Comparison of ENCODE assay signal across 32 cellular contexts in genomic region chr14:52485350-52485960, GRCh38.
"Had no signal": no experiment of that assay in that cellular context is flagged by ENCODE, and none has a peak within 500 bp of the region (broad histone marks: within the 10 kb centered on the region; RNA-seq: fewer than 3 reads in every experiment).

No MANE protein-coding gene starts in this region.

- H3K9ac ChIP-seq: parathyroid adenoma had no signal

- H3K4me3 ChIP-seq: adrenal gland, ascending aorta, gastrocnemius medialis, hepatocyte, psoas muscle, sigmoid colon, upper lobe of left lung, vagina had no signal

- H3K9me3 ChIP-seq: ascending aorta, gastrocnemius medialis, psoas muscle, sigmoid colon, upper lobe of left lung, vagina had no signal

- H3K9me3 Mint-ChIP-seq: activated CD4-positive, alpha-beta memory T cell treated with anti-CD3 and anti-CD28 coated beads for 36 hours; activated naive CD4-positive, alpha-beta T cell treated with anti-CD3 and anti-CD28 coated beads for 36 hours; activated naive CD8-positive, alpha-beta T cell treated with anti-CD3 and anti-CD28 coated beads for 36 hours; activated T-helper 1 cell treated with anti-CD3 and anti-CD28 coated beads, Interleukin-12 subunit alpha, Interleukin-12 subunit beta, Interleukin-2, Interleukin-4 antibody, amounts not matched to agents 30 ng/mL and 10 ng/mL and 1 ng/mL, durations not matched to agents 14 hours and 24 hours and 36 hours; stimulated activated effector memory CD8-positive, alpha-beta T cell treated with anti-CD3 and anti-CD28 coated beads, Interleukin-12 subunit alpha, Interleukin-12 subunit beta, amount 100 ng/mL, for 72 hours; stimulated activated naive CD8-positive, alpha-beta T cell treated with anti-CD3 and anti-CD28 coated beads, Interleukin-15, Interleukin-2, amounts not matched to agents 100 ng/mL and 50 ng/mL, for 24 hours had no signal

- H3K27ac Mint-ChIP-seq: activated CD4-positive, alpha-beta memory T cell treated with anti-CD3 and anti-CD28 coated beads for 36 hours; activated CD4-positive, alpha-beta T cell treated with anti-CD3 and anti-CD28 coated beads, Interleukin-2, amount 10 ng/mL, durations not matched to agents 24 days and 14 days; activated naive CD4-positive, alpha-beta T cell treated with anti-CD3 and anti-CD28 coated beads for 36 hours; activated naive CD8-positive, alpha-beta T cell treated with anti-CD3 and anti-CD28 coated beads for 36 hours; activated T-helper 1 cell treated with anti-CD3 and anti-CD28 coated beads, Interleukin-12 subunit alpha, Interleukin-12 subunit beta, Interleukin-2, Interleukin-4 antibody, amounts not matched to agents 30 ng/mL and 10 ng/mL and 1 ng/mL, durations not matched to agents 14 hours and 24 hours and 36 hours; mesothelial cell of epicardium; stimulated activated effector memory CD8-positive, alpha-beta T cell treated with anti-CD3 and anti-CD28 coated beads, Interleukin-12 subunit alpha, Interleukin-12 subunit beta, amount 100 ng/mL, for 72 hours; stimulated activated naive CD8-positive, alpha-beta T cell treated with anti-CD3 and anti-CD28 coated beads, Interleukin-15, Interleukin-2, amounts not matched to agents 100 ng/mL and 50 ng/mL, for 24 hours had no signal

- H3K27me3 ChIP-seq: adrenal gland, ascending aorta, brain microvascular endothelial cell, gastrocnemius medialis, hepatocyte, sigmoid colon, upper lobe of left lung, vagina had no signal

- H3K4me2 ChIP-seq: hepatocyte had no signal

- DNase-seq: activated CD4-positive, alpha-beta memory T cell treated with anti-CD3 and anti-CD28 coated beads for 36 hours; activated CD4-positive, alpha-beta T cell treated with anti-CD3 and anti-CD28 coated beads, Interleukin-2, amount 10 ng/mL, durations not matched to agents 24 days and 14 days; activated CD4-positive, CD25-positive, alpha-beta regulatory T cell treated with anti-CD3 and anti-CD28 coated beads, Interleukin-2, amount 50 U/mL, for 72 hours; activated CD8-positive, alpha-beta memory T cell treated with anti-CD3 and anti-CD28 coated beads, Interleukin-2, amount 50 U/mL, for 4 hours; activated effector memory CD4-positive, alpha-beta T cell treated with anti-CD3 and anti-CD28 coated beads, Interleukin-2, amount 50 U/mL, for 16 hours; activated naive CD4-positive, alpha-beta T cell treated with anti-CD3 and anti-CD28 coated beads for 36 hours; activated naive CD8-positive, alpha-beta T cell treated with anti-CD3 and anti-CD28 coated beads for 36 hours; activated T-cell treated with anti-CD3 and anti-CD28 coated beads, Interleukin-2, amount 50 U/mL, for 1 hour; adrenal gland; brain microvascular endothelial cell; central memory CD4-positive, alpha-beta T cell; dermis blood vessel endothelial cell; effector CD4-positive, alpha-beta T cell; erythroblast; gastrocnemius medialis; naive thymus-derived CD4-positive, alpha-beta T cell; nucleus accumbens; psoas muscle; sigmoid colon; small intestine; stimulated activated CD4-positive, alpha-beta T cell treated with anti-CD3 and anti-CD28 coated beads, Interleukin-4, amount 100 ng/mL, for 24 hours; T1000; upper lobe of left lung had no signal

- H3K27me3 Mint-ChIP-seq: activated CD4-positive, alpha-beta memory T cell treated with anti-CD3 and anti-CD28 coated beads for 36 hours; activated CD4-positive, alpha-beta T cell treated with anti-CD3 and anti-CD28 coated beads, Interleukin-2, amount 10 ng/mL, durations not matched to agents 24 days and 14 days; activated naive CD8-positive, alpha-beta T cell treated with anti-CD3 and anti-CD28 coated beads for 36 hours; naive thymus-derived CD4-positive, alpha-beta T cell; stimulated activated naive CD8-positive, alpha-beta T cell treated with anti-CD3 and anti-CD28 coated beads, Interleukin-15, Interleukin-2, amounts not matched to agents 100 ng/mL and 50 ng/mL, for 24 hours had no signal

- H3K4me1 ChIP-seq: adrenal gland, ascending aorta, gastrocnemius medialis, parathyroid adenoma, psoas muscle, sigmoid colon, upper lobe of left lung, vagina had no signal

- H2AFZ ChIP-seq: hepatocyte, parathyroid adenoma had no signal

- H3K36me3 Mint-ChIP-seq: stimulated activated effector memory CD8-positive, alpha-beta T cell treated with anti-CD3 and anti-CD28 coated beads, Interleukin-12 subunit alpha, Interleukin-12 subunit beta, amount 100 ng/mL, for 72 hours had no signal

- H3K4me1 Mint-ChIP-seq: activated naive CD8-positive, alpha-beta T cell treated with anti-CD3 and anti-CD28 coated beads for 36 hours; mesothelial cell of epicardium; neural crest cell; stimulated activated effector memory CD8-positive, alpha-beta T cell treated with anti-CD3 and anti-CD28 coated beads, Interleukin-12 subunit alpha, Interleukin-12 subunit beta, amount 100 ng/mL, for 72 hours had no signal

- ATAC-seq: gastrocnemius medialis; naive thymus-derived CD4-positive, alpha-beta T cell; psoas muscle; stimulated activated effector memory CD8-positive, alpha-beta T cell treated with anti-CD3 and anti-CD28 coated beads, Interleukin-12 subunit alpha, Interleukin-12 subunit beta, amount 100 ng/mL, for 72 hours had no signal

- H3K27ac ChIP-seq: adrenal gland, ascending aorta, brain microvascular endothelial cell, gastrocnemius medialis, hepatocyte, parathyroid adenoma, psoas muscle, sigmoid colon, upper lobe of left lung, vagina had no signal

- H3K4me3 Mint-ChIP-seq: activated CD4-positive, alpha-beta memory T cell treated with anti-CD3 and anti-CD28 coated beads for 36 hours; activated CD4-positive, alpha-beta T cell treated with anti-CD3 and anti-CD28 coated beads, Interleukin-2, amount 10 ng/mL, durations not matched to agents 24 days and 14 days; activated naive CD4-positive, alpha-beta T cell treated with anti-CD3 and anti-CD28 coated beads for 36 hours; activated naive CD8-positive, alpha-beta T cell treated with anti-CD3 and anti-CD28 coated beads for 36 hours; activated T-helper 1 cell treated with anti-CD3 and anti-CD28 coated beads, Interleukin-12 subunit alpha, Interleukin-12 subunit beta, Interleukin-2, Interleukin-4 antibody, amounts not matched to agents 30 ng/mL and 10 ng/mL and 1 ng/mL, durations not matched to agents 14 hours and 24 hours and 36 hours; mesothelial cell of epicardium; naive thymus-derived CD4-positive, alpha-beta T cell; neural crest cell; stimulated activated effector memory CD8-positive, alpha-beta T cell treated with anti-CD3 and anti-CD28 coated beads, Interleukin-12 subunit alpha, Interleukin-12 subunit beta, amount 100 ng/mL, for 72 hours; stimulated activated naive CD8-positive, alpha-beta T cell treated with anti-CD3 and anti-CD28 coated beads, Interleukin-15, Interleukin-2, amounts not matched to agents 100 ng/mL and 50 ng/mL, for 24 hours had no signal

- H3K79me2 ChIP-seq: hepatocyte, parathyroid adenoma had no signal

- H3K36me3 ChIP-seq: adrenal gland, brain microvascular endothelial cell, vagina had no signal
